In genomic region chr1:46300673-46301405, GRCh38 we compare ENCODE assay signal across 8 cellular contexts. TPM values are rescaled to one million over a fixed set of nuclear protein-coding genes. Genes with fewer than 3 reads are reported as not detected.
DNase-seq lines count a peak whose midpoint lies in the region; ATAC-seq and TF ChIP-seq lines count a peak whose summit lies in the region.

No MANE protein-coding gene starts in this region.

- 14 to 22% (median 17%) methylated on average over 6 of the region's 6 CpGs for WGBS in heart left ventricle, 4 donors
- WGBS in body of pancreas, 2 donors, result 38 to 49% methylated on average over 6 of the region's 6 CpGs

- H3K27ac ChIP-seq in heart left ventricle (peak overlapping the region; percentile 93 to 100 (median 98)), body of pancreas (peak overlapping the region; percentile 89 to 97 (median 95)), vagina (peak overlapping the region; percentile 98)

- no peaks in the 10 kb centered on the region for H3K9me3 ChIP-seq in heart left ventricle
- H3K9me3 ChIP-seq in body of pancreas, result no peaks in the 10 kb centered on the region
- no peaks in the 10 kb centered on the region for H3K9me3 ChIP-seq in vagina

- no peak for TF ChIP-seq CTCF in heart left ventricle (IDR thresholded peaks at IDR 0.05)
- TF ChIP-seq CTCF in body of pancreas (IDR thresholded peaks at IDR 0.05), result no peak
- no peak for TF ChIP-seq CTCF in vagina (IDR thresholded peaks at IDR 0.05)

- H3K4me3 ChIP-seq in heart left ventricle (peak overlapping the region; percentile 73 to 98 (median 90)), body of pancreas (no peak overlapping the region), vagina (peak overlapping the region; percentile 75 to 82)

- intact Hi-C loops in heart left ventricle (cut with DNase I), result loop anchor here in 7 of 10 donors (2.0 to 10.0 kb wide), 5 partner anchors 41 to 56 kb away; partner anchors contain the start of genes NSUN4 (in 3 of the 7) and RAD54L (in 3 of the 7)
- intact Hi-C loops in Right ventricle myocardium superior (cut with DNase I), result loop anchor here (5.0 kb wide), 1 partner anchor 41 kb away; the partner anchor contains the start of gene NSUN4
- intact Hi-C loops in body of pancreas (cut with DNase I), result no loop called here
- intact Hi-C loops in vagina (cut with DNase I), result no loop called here

- H3K27me3 ChIP-seq in heart left ventricle, result no peaks in the 10 kb centered on the region
- H3K27me3 ChIP-seq in body of pancreas, result no peaks in the 10 kb centered on the region
- H3K27me3 ChIP-seq in vagina, result no peaks in the 10 kb centered on the region

- DNase-seq in heart left ventricle (peak in 3 of 5 donors; percentile 39 to 50 (median 45)), Right ventricle myocardium superior (no peak), body of pancreas (peak in 3 of 4 donors; percentile 24 to 31 (median 25)), lung microvascular endothelial cell (ENCODE audit: low read depth in 2 of 2) (peak; percentile 19 to 49), vagina (ENCODE audit: extremely low spot score in 2 of 2) (no peak), SHP77 treated with DMSO at 0.1 percent for 48 hours (lab: John Stamatoyannopoulos, UW) (no peak), NCI-H2171 treated with DMSO at 0.1 percent for 48 hours (lab: John Stamatoyannopoulos, UW) (no peak)
- DNase-seq in activated effector memory CD4-positive, alpha-beta T cell treated with anti-CD3 and anti-CD28 coated beads, Interleukin-2, amount 50 U/mL, for 16 hours, result no peak

- H3K36me3 ChIP-seq in heart left ventricle (peaks cover 0 to 28% (median 23%) of the 10 kb centered on the region in 9 donors), body of pancreas (replicated peaks in 1 of 2; ENCODE audit: insufficient read depth in 1 of 2, low read depth in 2 of 2) (peaks cover 0 to 8% of the 10 kb centered on the region in 2 donors), vagina (peaks cover 0 to 22% of the 10 kb centered on the region in 2 donors)

- ATAC-seq in heart left ventricle, result no peak
- no peak for ATAC-seq in Right ventricle myocardium superior (ENCODE audit: poor library complexity)
- ATAC-seq in body of pancreas, result no peak

- TF ChIP-seq POLR2A in heart left ventricle (IDR thresholded peaks at IDR 0.05) (no peak), body of pancreas (IDR thresholded peaks at IDR 0.05) (no peak), vagina (IDR thresholded peaks at IDR 0.05) (no peak)

- H3K4me1 ChIP-seq in heart left ventricle (peaks cover 5 to 58% (median 46%) of the 10 kb centered on the region in 12 donors), body of pancreas (peaks cover 45% of the 10 kb centered on the region), vagina (peaks cover 47% of the 10 kb centered on the region)

RNA-seq across cellular contexts. Expression of gene LRRC41, which starts 2.6 kb away (rescaled TPM):
- total RNA-seq in heart left ventricle (10 to 100 TPM; 34.7 to 60.5 (median 45.8) TPM), Right ventricle myocardium superior (33.6 TPM), body of pancreas (10 to 100 TPM; 36.6 to 59.0 TPM), lung microvascular endothelial cell (43.4 and 45.0 TPM in 2 replicates), vagina (58.4 TPM)
- 10 to 100 TPM; 17.4 to 31.7 TPM for polyA plus RNA-seq in heart left ventricle

RNA-seq across cellular contexts. Expression of gene UQCRH, which starts 2.7 kb away (rescaled TPM):
- total RNA-seq in heart left ventricle (1,000 to 10,000 TPM in 3 of 9 donors, 100 to 1,000 TPM in 6; 622 to 2,380 (median 940) TPM), Right ventricle myocardium superior (1,143 TPM), body of pancreas (100 to 1,000 TPM in 1 of 2 donors, 10 to 100 TPM in 1; 92.4 to 195 TPM), lung microvascular endothelial cell (274 and 399 TPM in 2 replicates), vagina (175 TPM)
- polyA plus RNA-seq in heart left ventricle, result 1,000 to 10,000 TPM; 1,451 to 2,138 TPM

RNA-seq across cellular contexts. Expression of gene NSUN4, which starts 39.8 kb away (rescaled TPM):
- 10 to 100 TPM in 8 of 9 donors, 1 to 10 TPM in 1; 8.9 to 18.3 (median 14.0) TPM for total RNA-seq in heart left ventricle
- 10 to 100 TPM in 1 of 2 donors, 1 to 10 TPM in 1; 9.0 to 15.3 TPM for polyA plus RNA-seq in heart left ventricle
- total RNA-seq in Right ventricle myocardium superior, result 15.5 TPM
- total RNA-seq in body of pancreas, result 10 to 100 TPM; 15.6 to 26.0 TPM
- 12.2 and 16.3 TPM in 2 replicates for total RNA-seq in lung microvascular endothelial cell
- 21.4 TPM for total RNA-seq in vagina

RNA-seq across cellular contexts. Expression of gene RAD54L, which starts 53.3 kb away (rescaled TPM):
- total RNA-seq in heart left ventricle (1 to 10 TPM in 4 of 9 donors, under 1 TPM in 4, not detected in 1; 0.44 to 4.0 (median 0.87) TPM), Right ventricle myocardium superior (0.48 TPM), body of pancreas (under 1 TPM in 1 of 2 donors, not detected in 1; under 0.01 TPM), lung microvascular endothelial cell (0.79 and 2.2 TPM in 2 replicates), vagina (8.1 TPM)
- polyA plus RNA-seq in heart left ventricle, result under 1 TPM; 0.30 to 0.33 TPM

Comparison
In these comparisons a context has a peak if more than half of its experiments do, and no peak if none do; other contexts are left out.
1. DNase-seq: peak in heart left ventricle (3 of 5), body of pancreas (3 of 4) and lung microvascular endothelial cell (2 of 2); none in Right ventricle myocardium superior (single experiment), vagina (0 of 2), SHP77 treated with DMSO at 0.1 percent for 48 hours (single experiment), activated effector memory CD4-positive, alpha-beta T cell treated with anti-CD3 and anti-CD28 coated beads, Interleukin-2, amount 50 U/mL, for 16 hours (single experiment) and NCI-H2171 treated with DMSO at 0.1 percent for 48 hours (single experiment).
2. H3K4me3 ChIP-seq: peak in heart left ventricle (12 of 12) and vagina (2 of 2); none in body of pancreas (0 of 2).
3. intact Hi-C loops: an anchor here in heart left ventricle (2.0 to 10.0 kb wide) and Right ventricle myocardium superior (5.0 kb wide); none called in body of pancreas and vagina.
4. Peak in every context shown above with its lines, with median percentiles within 50 percentile points of each other: H3K27ac ChIP-seq.